In genomic region chr1:27568247-27569087, GRCh38 we compare ENCODE assay signal across 8 cellular contexts. TPM values are rescaled to one million over a fixed set of nuclear protein-coding genes. Genes with fewer than 3 reads are reported as not detected.
DNase-seq lines count a peak whose midpoint lies in the region; ATAC-seq, FAIRE-seq and TF ChIP-seq lines count a peak whose summit lies in the region.

No MANE protein-coding gene starts in this region.

- no peak overlapping the region; the same call in 1 of the 2 replicates for H3K4me3 ChIP-seq in WI38 (ENCODE audit: low read depth, low read length)
- peak overlapping the region; percentile 9 for H3K4me3 ChIP-seq in bronchial epithelial cell (ENCODE audit: low read depth, low read length)

- peaks cover 16% of the 10 kb centered on the region for H3K36me3 ChIP-seq in bronchial epithelial cell (ENCODE audit: control insufficient read depth, insufficient read depth, low read length)

- TF ChIP-seq CTCF in WI38 (IDR thresholded peaks at IDR 0.05; ENCODE audit: low read depth, low read length) (peak; percentile 15; the same call in 1 of the 2 replicates), bronchial epithelial cell (IDR thresholded peaks at IDR 0.05; ENCODE audit: insufficient read depth, low read length, severe bottlenecking) (peak; percentile 64)

- DNase-seq in GM12892 (ENCODE audit: insufficient read length), result peak; percentile 98
- DNase-seq in NCI-H187 (lab: John Stamatoyannopoulos, UW), result peak; percentile 80 to 93
- DNase-seq in bronchial epithelial cell (ENCODE audit: low read depth), result peak; percentile 84
- DNase-seq in islet precursor cell, result peak; percentile 99
- DNase-seq in stimulated activated CD4-positive, alpha-beta T cell treated with anti-CD3 and anti-CD28 coated beads, Interleukin-15, amount 100 ng/mL, for 24 hours, result peak; percentile 98
- no peak for DNase-seq in NCI-H446 (lab: John Stamatoyannopoulos, UW)

- FAIRE-seq in GM12892 (lab: Jason Lieb, UNC) (peak; percentile 84), bronchial epithelial cell (lab: Jason Lieb, UNC) (no peak)

- no peak for TF ChIP-seq POLR2A in GM12892 (IDR thresholded peaks at IDR 0.05; ENCODE audit: low read depth, low read length)

- ATAC-seq in HG02763 (IDR thresholded peaks at IDR 0.05; ENCODE audit: unreplicated experiment), result peak; percentile 88

- H3K27me3 ChIP-seq in bronchial epithelial cell (ENCODE audit: control insufficient read depth, insufficient read depth, low read length), result no peaks in the 10 kb centered on the region

RNA-seq across cellular contexts. Expression of gene AHDC1, which starts 35.5 kb away (rescaled TPM):
- polyA plus RNA-seq in GM12892 (2012; ENCODE audit: missing spikeins), result 2.8 TPM
- 5.0 and 14.6 TPM in 2 replicates for total RNA-seq in bronchial epithelial cell

Comparison
In these comparisons a context has a peak if more than half of its experiments do, and no peak if none do; other contexts are left out.
1. DNase-seq: peak in GM12892 (single experiment), NCI-H187 (2 of 2), bronchial epithelial cell (single experiment), islet precursor cell (single experiment) and stimulated activated CD4-positive, alpha-beta T cell treated with anti-CD3 and anti-CD28 coated beads, Interleukin-15, amount 100 ng/mL, for 24 hours (single experiment); none in NCI-H446 (0 of 2).